Comparison of ENCODE assay signal across 12 cellular contexts in genomic region chr13:100128373-100128772, GRCh38. TPM values are rescaled to one million over a fixed set of nuclear protein-coding genes. Genes with fewer than 3 reads are reported as not detected.
DNase-seq lines count a peak whose midpoint lies in the region; ATAC-seq and TF ChIP-seq lines count a peak whose summit lies in the region.
"Had no signal": no experiment of that assay in that cellular context is flagged by ENCODE, and none has a peak within 500 bp of the region (broad histone marks: within the 10 kb centered on the region; RNA-seq: fewer than 3 reads in every experiment).

No MANE protein-coding gene starts in this region.

- H3K4me3 ChIP-seq in liver (ENCODE audit: low read depth in 1 of 3, low read length in 3 of 3) = no peak overlapping the region
- no peak overlapping the region for H3K4me3 ChIP-seq in esophagus muscularis mucosa
- H3K4me3 ChIP-seq in effector memory CD4-positive, alpha-beta T cell (ENCODE audit: insufficient read depth, low read depth, low read length, poor library complexity, severe bottlenecking) = no peak overlapping the region
- H3K4me3 ChIP-seq: SJCRH30 had no signal

- intact Hi-C loops in esophagus muscularis mucosa (cut with DNase I) (no loop called here), cardiac septum (cut with DNase I) (no loop called here)

- TF ChIP-seq POLR2A in esophagus muscularis mucosa (IDR thresholded peaks at IDR 0.05; ENCODE audit: low read depth) = no peak

- H3K9ac ChIP-seq in liver (ENCODE audit: low read depth in 1 of 2, low read length in 2 of 2) = no peak overlapping the region

- H3K27me3 ChIP-seq in liver (ENCODE audit: control insufficient read depth in 4 of 4, insufficient read depth in 4 of 4, low read length in 3 of 4) = no peaks in the 10 kb centered on the region
- H3K27me3 ChIP-seq in esophagus muscularis mucosa = no peaks in the 10 kb centered on the region
- H3K27me3 ChIP-seq in effector memory CD4-positive, alpha-beta T cell (replicated peaks; ENCODE audit: control insufficient read depth, insufficient read depth, low read length, poor library complexity, severe bottlenecking) = no peaks in the 10 kb centered on the region
- H3K27me3 ChIP-seq: SJCRH30 had no signal

- no peak overlapping the region for H3K4me3 Mint-ChIP-seq in WTC11

- H3K4me1 Mint-ChIP-seq in WTC11 = peaks cover 47% of the 10 kb centered on the region

- H3K4me1 ChIP-seq in liver (ENCODE audit: control insufficient read depth in 4 of 4, insufficient read depth in 4 of 4, low read length in 3 of 4) = peaks cover 3 to 12% (median 9%) of the 10 kb centered on the region in 4 donors
- peaks cover 3 to 12% (median 10%) of the 10 kb centered on the region in 4 donors for H3K4me1 ChIP-seq in esophagus muscularis mucosa
- no peaks in the 10 kb centered on the region for H3K4me1 ChIP-seq in effector memory CD4-positive, alpha-beta T cell (ENCODE audit: control insufficient read depth, insufficient read depth, low read length, poor library complexity, severe bottlenecking)
- H3K4me1 ChIP-seq: SJCRH30 had no signal

- H3K27ac ChIP-seq in liver (ENCODE audit: low read depth in 1 of 2, low read length in 2 of 2) (peak overlapping the region; percentile 49 to 55), esophagus muscularis mucosa (replicated peaks in 1 of 4) (no peak overlapping the region)
- H3K27ac ChIP-seq in effector memory CD4-positive, alpha-beta T cell (ENCODE audit: insufficient read depth, low read length, poor library complexity, severe bottlenecking) = no peak overlapping the region
- H3K27ac ChIP-seq: SJCRH30 had no signal

- no peak for TF ChIP-seq EP300 in esophagus muscularis mucosa (IDR thresholded peaks at IDR 0.05)

- POLR2A ChIA-PET in WTC11 (lab: Charles Lee) = no interaction called here

- no peaks in the 10 kb centered on the region for H3K36me3 ChIP-seq in liver (ENCODE audit: control insufficient read depth in 4 of 4, insufficient read depth in 3 of 4, low read depth in 1 of 4, low read length in 3 of 4)
- no peaks in the 10 kb centered on the region for H3K36me3 ChIP-seq in esophagus muscularis mucosa
- H3K36me3 ChIP-seq in effector memory CD4-positive, alpha-beta T cell (ENCODE audit: control insufficient read depth, insufficient read depth, low read length) = no peaks in the 10 kb centered on the region
- H3K36me3 ChIP-seq: SJCRH30 had no signal

- no peak for ATAC-seq in WTC11
- ATAC-seq: naive thymus-derived CD8-positive, alpha-beta T cell had no signal

- 97% methylated on average over 3 of the region's 3 CpGs for WGBS in liver
- 88% methylated on average over 3 of the region's 3 CpGs for WGBS in esophagus muscularis mucosa

- TF ChIP-seq RAD21 in liver (IDR thresholded peaks at IDR 0.05) = no peak

- TF ChIP-seq CTCF in WTC11 (IDR thresholded peaks at IDR 0.05) (no peak), liver (IDR thresholded peaks at IDR 0.05; ENCODE audit: low read depth, low read length, missing input control) (no peak), esophagus muscularis mucosa (IDR thresholded peaks at IDR 0.05) (no peak)

- H3K9me3 Mint-ChIP-seq in WTC11 = no peaks in the 10 kb centered on the region

- CTCF ChIA-PET in WTC11 (lab: Charles Lee) = no interaction called here

- H3K27ac Mint-ChIP-seq in WTC11 = peak overlapping the region; percentile 66; the same call in 1 of the 2 replicates

- no peaks in the 10 kb centered on the region for H3K27me3 Mint-ChIP-seq in WTC11 (ENCODE audit: low read depth)
- H3K27me3 Mint-ChIP-seq: naive thymus-derived CD8-positive, alpha-beta T cell had no signal

- H3K9me3 ChIP-seq in liver (ENCODE audit: control insufficient read depth in 4 of 4, low read length in 3 of 4) = no peaks in the 10 kb centered on the region
- no peaks in the 10 kb centered on the region for H3K9me3 ChIP-seq in esophagus muscularis mucosa
- no peaks in the 10 kb centered on the region for H3K9me3 ChIP-seq in effector memory CD4-positive, alpha-beta T cell (ENCODE audit: control insufficient read depth, low read length)
- H3K9me3 ChIP-seq: SJCRH30 had no signal

- H3K36me3 Mint-ChIP-seq in WTC11 = no peaks in the 10 kb centered on the region

- peak; percentile 9 for DNase-seq in NCI-H82 (lab: John Stamatoyannopoulos, UW)
- no peak for DNase-seq in NCI-H82 treated with DMSO at 0.1 percent for 48 hours (lab: John Stamatoyannopoulos, UW; ENCODE audit: unreplicated experiment)
- DNase-seq in HK-2 (ENCODE audit: unreplicated experiment) = peak; percentile 18
- DNase-seq in WTC11 (ENCODE audit: low spot score) = no peak
- no peak for DNase-seq in esophagus muscularis mucosa (ENCODE audit: extremely low spot score)
- no peak for DNase-seq in cardiac septum (ENCODE audit: low spot score)
- no peak for DNase-seq in effector memory CD4-positive, alpha-beta T cell
- DNase-seq: activated CD4-positive, CD25-positive, alpha-beta regulatory T cell treated with anti-CD3 and anti-CD28 coated beads, Interleukin-2, amount 50 U/mL, for 72 hours; NCI-H446 treated with DMSO at 0.1 percent for 48 hours; SJCRH30 had no signal

TF ChIP-seq in WTC11, 78 proteins besides CTCF, POLR2A, EP300 and RAD21:
- no peak for TF ChIP-seq AR (CRISPR knock-in tag; IDR thresholded peaks at IDR 0.05)
TF ChIP-seq in WTC11: peak in this region for 0.

TF ChIP-seq in liver, 16 proteins besides CTCF, POLR2A, EP300 and RAD21:
- TF ChIP-seq ZBTB33 (IDR thresholded peaks at IDR 0.05) (peak; percentile 7), FOXA1 (IDR thresholded peaks at IDR 0.05) (no peak)
TF ChIP-seq in liver: peak in this region for 1.

RNA-seq across cellular contexts. Expression of gene PCCA, which starts 39.5 kb away (rescaled TPM):
- 52.8 to 68.3 TPM (median 66.2 TPM) in 3 replicates for total RNA-seq in WTC11 (2021)
- total RNA-seq in liver = 100 to 1,000 TPM in 1 of 2 donors, 10 to 100 TPM in 1; 30.1 to 160 TPM
- polyA plus RNA-seq in liver = 10 to 100 TPM; 70.3 to 82.3 TPM
- 10 to 100 TPM; 33.8 to 40.3 (median 39.0) TPM for total RNA-seq in esophagus muscularis mucosa
- total RNA-seq in cardiac septum = 51.2 TPM

Comparison
In these comparisons a context has a peak if more than half of its experiments do, and no peak if none do; other contexts are left out.
1. DNase-seq: peak in NCI-H82 (single experiment) and HK-2 (single experiment); none in NCI-H82 treated with DMSO at 0.1 percent for 48 hours (single experiment), WTC11 (single experiment), esophagus muscularis mucosa (single experiment), cardiac septum (single experiment) and effector memory CD4-positive, alpha-beta T cell (0 of 3).
2. H3K27ac ChIP-seq: peak in liver (2 of 2); none in esophagus muscularis mucosa (0 of 4) and effector memory CD4-positive, alpha-beta T cell (single experiment).